ENCODE assay signal across 8 cellular contexts in the genomic region with DNA sequence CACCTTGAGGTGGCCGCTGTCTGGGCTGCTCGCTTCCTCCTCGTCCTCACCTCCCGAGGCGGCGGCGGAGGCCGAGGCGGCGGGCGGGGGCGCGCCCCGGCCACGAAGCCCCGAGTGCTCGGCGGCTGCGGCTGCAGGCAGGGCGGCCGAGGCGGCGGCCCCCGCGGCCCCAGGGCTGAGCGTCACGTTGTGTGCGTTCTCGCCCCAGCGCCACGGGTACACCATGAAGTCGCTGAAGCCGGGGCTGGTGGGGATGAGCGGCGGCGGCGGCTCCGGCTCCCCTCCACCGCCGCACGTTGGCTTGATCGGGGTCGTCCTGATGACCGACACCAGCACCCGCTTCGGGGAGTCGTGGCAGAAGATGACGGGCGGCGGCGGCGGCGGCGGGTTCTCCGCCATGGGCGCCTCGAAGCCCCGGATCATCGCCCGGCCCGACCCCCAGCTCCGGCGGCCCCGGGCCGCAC. TPM values are rescaled to one million over a fixed set of nuclear protein-coding genes. Genes with fewer than 3 reads are reported as not detected.
A peak's percentile ranks its signal among the peaks of the same experiment; 100 is the strongest.
DNase-seq lines count a peak whose midpoint lies in the region; ATAC-seq and TF ChIP-seq lines count a peak whose summit lies in the region.

No MANE protein-coding gene starts in this region.

- peak overlapping the region; percentile 86 for H3K9ac ChIP-seq in SK-N-SH
- peak overlapping the region; percentile 55 for H3K9ac ChIP-seq in mucosa of stomach (ENCODE audit: low read length)

- H3K36me3 ChIP-seq in SK-N-SH (replicated peaks in 1 of 2; ENCODE audit: control insufficient read depth in 1 of 2, insufficient read depth in 2 of 2, low read length in 1 of 2) (no peaks in the 10 kb centered on the region), RWPE2 (ENCODE audit: low read depth) (peaks cover 23% of the 10 kb centered on the region), mucosa of stomach (ENCODE audit: control insufficient read depth, insufficient read depth, low read length) (no peaks in the 10 kb centered on the region), uterus (no peaks in the 10 kb centered on the region)

- peaks cover 46% of the 10 kb centered on the region for H3K79me2 ChIP-seq in SK-N-SH (ENCODE audit: insufficient read depth)

- no peaks in the 10 kb centered on the region for H3K9me2 ChIP-seq in SK-N-SH

- intact Hi-C loops in dorsolateral prefrontal cortex (cut with DNase I) (loop anchor here (1.0 to 10.0 kb wide), 9 partner anchors 33 to 237 kb away; a partner anchor contains a TSS), uterus (cut with DNase I; ENCODE audit: low total_unique reads) (no loop called here)

- CTCF ChIA-PET in SK-N-SH (lab: Yijun Ruan, JAX) = no interaction called here

- H3K9me3 ChIP-seq in SK-N-SH (no peaks in the 10 kb centered on the region), RWPE2 (ENCODE audit: severe bottlenecking) (no peaks in the 10 kb centered on the region), mucosa of stomach (ENCODE audit: control insufficient read depth, low read length) (no peaks in the 10 kb centered on the region), uterus (no peaks in the 10 kb centered on the region)

- no peak for TF ChIP-seq RAD21 in SK-N-SH (IDR thresholded peaks at IDR 0.05; ENCODE audit: low read length)

- peaks cover 17 to 18% of the 10 kb centered on the region in 2 experiments for H3K4me1 ChIP-seq in SK-N-SH (ENCODE audit: control insufficient read depth in 1 of 2, insufficient read depth in 2 of 2, low read depth in 1 of 2, low read length in 1 of 2)
- H3K4me1 ChIP-seq in RWPE2 (ENCODE audit: insufficient read depth, poor library complexity, severe bottlenecking) = peaks cover 18% of the 10 kb centered on the region
- peaks cover 29% of the 10 kb centered on the region for H3K4me1 ChIP-seq in mucosa of stomach (ENCODE audit: control insufficient read depth, insufficient read depth, low read length)
- H3K4me1 ChIP-seq in uterus = peaks cover 0 to 6% of the 10 kb centered on the region in 2 donors

- POLR2A ChIA-PET in SK-N-SH (lab: Yijun Ruan, JAX) = no interaction called here

- no CpG with 5 or more reads among the region's 65 CpGs for WGBS in SK-N-SH (ENCODE audit: low lambda C conversion rate)

- TF ChIP-seq POLR2A in uterus (IDR thresholded peaks at IDR 0.05) = no peak

- H3K4me2 ChIP-seq in SK-N-SH = peak overlapping the region; percentile 100

- peaks cover 22% of the 10 kb centered on the region for H3F3A ChIP-seq in SK-N-SH (replicated peaks; ENCODE audit: insufficient read depth)

- DNase-seq in SK-N-SH (peak; percentile 53), RWPE2 (ENCODE audit: low spot score) (no peak), dorsolateral prefrontal cortex (peak in 3 of 10 donors; percentile 5 to 50 (median 48)), uterus (no peak), NCI-H187 (lab: John Stamatoyannopoulos, UW) (no peak), NCI-H2107 (lab: John Stamatoyannopoulos, UW) (no peak)

- H3K27ac ChIP-seq in SK-N-SH (ENCODE audit: low read depth in 2 of 2, low read length in 1 of 2) = peak overlapping the region; percentile 71 to 80
- peak overlapping the region; percentile 91 for H3K27ac ChIP-seq in RWPE2 (ENCODE audit: poor library complexity, severe bottlenecking)
- peak overlapping the region in 58 of 59 donors; percentile 33 to 100 (median 99) for H3K27ac ChIP-seq in dorsolateral prefrontal cortex
- H3K27ac ChIP-seq in uterus = peak overlapping the region; percentile 99

- H2AFZ ChIP-seq in SK-N-SH (ENCODE audit: low read depth) = 0 out of 2 replicates have a peak overlapping the region, but pooled peaks have one; percentile 59

- H4K20me1 ChIP-seq in SK-N-SH (ENCODE audit: insufficient read depth) = no peaks in the 10 kb centered on the region

- no peak for TF ChIP-seq EP300 in SK-N-SH (IDR thresholded peaks at IDR 0.05; ENCODE audit: borderline replicate concordance in 1 of 2, low read depth in 1 of 2, low read length in 1 of 2)

- no peak for TF ChIP-seq CTCF in SK-N-SH (IDR thresholded peaks at IDR 0.05)
- TF ChIP-seq CTCF in RWPE2 (IDR thresholded peaks at IDR 0.05; ENCODE audit: poor library complexity, severe bottlenecking) = no peak
- no peak for TF ChIP-seq CTCF in dorsolateral prefrontal cortex (IDR thresholded peaks at IDR 0.05 in 54 of 56, conservative IDR thresholded peaks at IDR 0.05 in 2 of 56; ENCODE audit: low read depth in 1 of 56, partially characterized antibody in 56 of 56)
- TF ChIP-seq CTCF in uterus (IDR thresholded peaks at IDR 0.05) = no peak

- ATAC-seq in SK-N-SH treated with all-trans-retinoic acid at 6 μM for 48 hours (no peak), RWPE2 (ENCODE audit: low read depth) (no peak)

- H3K27me3 ChIP-seq in SK-N-SH (ENCODE audit: insufficient read depth) (no peaks in the 10 kb centered on the region), RWPE2 (ENCODE audit: insufficient read depth, poor library complexity, severe bottlenecking) (no peaks in the 10 kb centered on the region), dorsolateral prefrontal cortex (no peaks in the 10 kb centered on the region), mucosa of stomach (ENCODE audit: control insufficient read depth, insufficient read depth, low read length) (no peaks in the 10 kb centered on the region), uterus (no peaks in the 10 kb centered on the region)

- peak overlapping the region; percentile 90 to 94 for H3K4me3 ChIP-seq in SK-N-SH (ENCODE audit: low read depth in 2 of 2, low read length in 1 of 2)
- H3K4me3 ChIP-seq in RWPE2 (ENCODE audit: severe bottlenecking) = peak overlapping the region; percentile 79
- peak overlapping the region; percentile 66 to 100 (median 89) for H3K4me3 ChIP-seq in dorsolateral prefrontal cortex
- peak overlapping the region; percentile 50 for H3K4me3 ChIP-seq in mucosa of stomach (ENCODE audit: low read length)
- H3K4me3 ChIP-seq in uterus = peak overlapping the region; percentile 81 to 84

TF ChIP-seq in SK-N-SH, 30 proteins besides CTCF, POLR2A, EP300 and RAD21:
- TF ChIP-seq, protein P1, sequence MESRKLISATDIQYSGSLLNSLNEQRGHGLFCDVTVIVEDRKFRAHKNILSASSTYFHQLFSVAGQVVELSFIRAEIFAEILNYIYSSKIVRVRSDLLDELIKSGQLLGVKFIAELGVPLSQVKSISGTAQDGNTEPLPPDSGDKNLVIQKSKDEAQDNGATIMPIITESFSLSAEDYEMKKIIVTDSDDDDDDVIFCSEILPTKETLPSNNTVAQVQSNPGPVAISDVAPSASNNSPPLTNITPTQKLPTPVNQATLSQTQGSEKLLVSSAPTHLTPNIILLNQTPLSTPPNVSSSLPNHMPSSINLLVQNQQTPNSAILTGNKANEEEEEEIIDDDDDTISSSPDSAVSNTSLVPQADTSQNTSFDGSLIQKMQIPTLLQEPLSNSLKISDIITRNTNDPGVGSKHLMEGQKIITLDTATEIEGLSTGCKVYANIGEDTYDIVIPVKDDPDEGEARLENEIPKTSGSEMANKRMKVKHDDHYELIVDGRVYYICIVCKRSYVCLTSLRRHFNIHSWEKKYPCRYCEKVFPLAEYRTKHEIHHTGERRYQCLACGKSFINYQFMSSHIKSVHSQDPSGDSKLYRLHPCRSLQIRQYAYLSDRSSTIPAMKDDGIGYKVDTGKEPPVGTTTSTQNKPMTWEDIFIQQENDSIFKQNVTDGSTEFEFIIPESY (IDR thresholded peaks at IDR 0.05; ENCODE audit: borderline replicate concordance, low read depth) = no peak
- TF ChIP-seq ELF1 (IDR thresholded peaks at IDR 0.05) (no peak), FOXM1 (IDR thresholded peaks at IDR 0.05; ENCODE audit: low read depth) (no peak), TEAD4 (IDR thresholded peaks at IDR 0.05; ENCODE audit: borderline replicate concordance, insufficient read depth) (no peak)
TF ChIP-seq in SK-N-SH: peak in this region for 0.

TF ChIP-seq in SK-N-SH treated with all-trans-retinoic acid at 6 μM for 48 hours, 23 proteins besides CTCF, POLR2A, EP300 and RAD21:
- TF ChIP-seq, protein P2, sequence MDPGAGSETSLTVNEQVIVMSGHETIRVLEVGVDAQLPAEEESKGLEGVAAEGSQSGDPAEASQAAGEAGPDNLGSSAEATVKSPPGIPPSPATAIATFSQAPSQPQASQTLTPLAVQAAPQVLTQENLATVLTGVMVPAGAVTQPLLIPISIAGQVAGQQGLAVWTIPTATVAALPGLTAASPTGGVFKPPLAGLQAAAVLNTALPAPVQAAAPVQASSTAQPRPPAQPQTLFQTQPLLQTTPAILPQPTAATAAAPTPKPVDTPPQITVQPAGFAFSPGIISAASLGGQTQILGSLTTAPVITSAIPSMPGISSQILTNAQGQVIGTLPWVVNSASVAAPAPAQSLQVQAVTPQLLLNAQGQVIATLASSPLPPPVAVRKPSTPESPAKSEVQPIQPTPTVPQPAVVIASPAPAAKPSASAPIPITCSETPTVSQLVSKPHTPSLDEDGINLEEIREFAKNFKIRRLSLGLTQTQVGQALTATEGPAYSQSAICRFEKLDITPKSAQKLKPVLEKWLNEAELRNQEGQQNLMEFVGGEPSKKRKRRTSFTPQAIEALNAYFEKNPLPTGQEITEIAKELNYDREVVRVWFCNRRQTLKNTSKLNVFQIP (CRISPR knock-in tag; IDR thresholded peaks at IDR 0.05; ENCODE audit: borderline replicate concordance, low read depth) = no peak

RNA-seq across cellular contexts. Expression of a gene that starts 0.5 kb away (rescaled TPM):
- polyA plus RNA-seq in SK-N-SH (2012; rRNA removed) = 1.5 TPM in 2 replicates
- polyA plus RNA-seq in SK-N-SH (2012; cell fraction: cytosol; rRNA removed) = 1.6 and 1.7 TPM in 2 replicates
- polyA plus RNA-seq in SK-N-SH (2012; cell fraction: nucleus; rRNA removed) = 1.8 and 2.3 TPM in 2 replicates
- total RNA-seq in dorsolateral prefrontal cortex (1 to 10 TPM in 116 of 120 experiments, under 1 TPM in 4; 0.69 to 9.8 (median 1.8) TPM), uterus (10 to 100 TPM in 1 of 4 donors, 1 to 10 TPM in 2, under 1 TPM in 1; 0.26 to 21.2 (median 1.7) TPM)

RNA-seq across cellular contexts. Expression of a gene that starts 32.3 kb away (rescaled TPM):
- polyA plus RNA-seq in SK-N-SH (2012; rRNA removed) = 18.4 and 19.0 TPM in 2 replicates
- 23.8 and 31.6 TPM in 2 replicates for polyA plus RNA-seq in SK-N-SH (2012; cell fraction: cytosol; rRNA removed)
- 16.8 and 18.3 TPM in 2 replicates for polyA plus RNA-seq in SK-N-SH (2012; cell fraction: nucleus; rRNA removed)
- total RNA-seq in dorsolateral prefrontal cortex = 100 to 1,000 TPM in 42 of 120 experiments, 10 to 100 TPM in 78; 55.7 to 140 (median 94.3) TPM
- total RNA-seq in uterus = 10 to 100 TPM in 2 of 4 donors, 1 to 10 TPM in 2; 4.1 to 19.4 (median 11.9) TPM

RNA-seq across cellular contexts. Expression of a gene that starts 34.1 kb away (rescaled TPM):
- polyA plus RNA-seq in SK-N-SH (2012; rRNA removed) = 26.1 and 27.0 TPM in 2 replicates
- polyA plus RNA-seq in SK-N-SH (2012; cell fraction: cytosol; rRNA removed) = 35.4 and 41.2 TPM in 2 replicates
- polyA plus RNA-seq in SK-N-SH (2012; cell fraction: nucleus; rRNA removed) = 16.6 and 24.0 TPM in 2 replicates
- total RNA-seq in dorsolateral prefrontal cortex = 10 to 100 TPM in 105 of 120 experiments, 1 to 10 TPM in 15; 5.6 to 99.0 (median 18.4) TPM
- total RNA-seq in uterus = 10 to 100 TPM in 3 of 4 donors, 1 to 10 TPM in 1; 5.6 to 38.5 (median 21.0) TPM
